In genomic region chr19:37292998-37293939, GRCh38 we compare ENCODE assay signal across 7 cellular contexts.
A peak's percentile ranks its signal among the peaks of the same experiment; 100 is the strongest.
DNase-seq lines count a peak whose midpoint lies in the region; ATAC-seq and TF ChIP-seq lines count a peak whose summit lies in the region.
"Not testable (repeated sequence)": the region's sequence is repeated elsewhere in the genome, so short reads cannot be mapped to it uniquely, and the experiment has no call there.

No MANE protein-coding gene starts in this region.

- not testable (repeated sequence) for H3K27me3 ChIP-seq in adrenal gland; mesenchymal stem cell (ENCODE audit: control insufficient read depth in 1 of 2, insufficient read depth in 1 of 2, low read length in 2 of 2)

- TF ChIP-seq POLR2A in adrenal gland (IDR thresholded peaks at IDR 0.05), result not testable (repeated sequence)

- not testable (repeated sequence) for H3K18ac ChIP-seq in mesenchymal stem cell (ENCODE audit: low read depth in 1 of 2, low read length in 2 of 2)

- 91 to 95% (median 95%) methylated on average over 45 to 60 of the region's 63 CpGs for WGBS in adrenal gland, 4 donors
- WGBS in mesenchymal stem cell, result 92% methylated on average over 42 of the region's 63 CpGs

- not testable (repeated sequence) for H3K4me1 ChIP-seq in adrenal gland (replicated peaks in 1 of 2); mesenchymal stem cell (ENCODE audit: control insufficient read depth, insufficient read depth, low read depth, low read length)

- ATAC-seq in WTC11; left cardiac atrium; sciatic nerve; stimulated activated naive B cell treated with anti-CD40 and anti-IgM and Interleukin-4, amounts not matched to agents 10 μg/mL and 1 μg/mL and 100 μg/mL, for 72 hours (replicated peaks): not testable (repeated sequence)

- POLR2A ChIA-PET in WTC11 (lab: Charles Lee), result not testable (repeated sequence)

- peaks cover 0 to 12% (median 0%) of the 10 kb centered on the region in 3 donors for H3K9me3 ChIP-seq in adrenal gland (replicated peaks in 1 of 3)
- H3K9me3 ChIP-seq in mesenchymal stem cell (ENCODE audit: control insufficient read depth, low read length), result not testable (repeated sequence)

- H3K4me1 Mint-ChIP-seq in WTC11; stimulated activated naive B cell treated with anti-CD40 and anti-IgM and Interleukin-4, amounts not matched to agents 10 μg/mL and 1 μg/mL and 100 μg/mL, for 72 hours: not testable (repeated sequence)

- H2BK5ac ChIP-seq in mesenchymal stem cell (ENCODE audit: low read depth, low read length, poor library complexity, severe bottlenecking), result not testable (repeated sequence)

- intact Hi-C loops in adrenal gland (cut with DNase I); left cardiac atrium (cut with DNase I); sciatic nerve (cut with DNase I): not testable (repeated sequence)

- peak; percentile 67 for DNase-seq in WTC11 (ENCODE audit: low spot score)
- DNase-seq in activated T-cell treated with anti-CD3 and anti-CD28 coated beads for 24 hours (ENCODE audit: low read depth), result peak; percentile 39
- DNase-seq in adrenal gland, result peak in 5 of 7 donors; percentile 22 to 84 (median 42)
- DNase-seq in left cardiac atrium, result peak; percentile 52
- not testable (repeated sequence) for DNase-seq in mesenchymal stem cell
- peak; percentile 87 for DNase-seq in sciatic nerve (ENCODE audit: low spot score)
- peak; percentile 59 for DNase-seq in stimulated activated naive B cell treated with anti-CD40 and anti-IgM and Interleukin-4, amounts not matched to agents 10 μg/mL and 1 μg/mL and 100 μg/mL, for 72 hours

- H3K4me2 ChIP-seq in mesenchymal stem cell (ENCODE audit: low read length, poor library complexity, severe bottlenecking), result not testable (repeated sequence)

- not testable (repeated sequence) for H2BK120ac ChIP-seq in mesenchymal stem cell (ENCODE audit: low read depth, low read length)

- H3K27ac ChIP-seq in adrenal gland; mesenchymal stem cell (ENCODE audit: low read length, poor library complexity, severe bottlenecking): not testable (repeated sequence)

- H3K9ac ChIP-seq in mesenchymal stem cell (ENCODE audit: low read length), result not testable (repeated sequence)

- H3K4ac ChIP-seq in mesenchymal stem cell (ENCODE audit: low read depth in 1 of 2, low read length in 2 of 2), result not testable (repeated sequence)

- H3K36me3 ChIP-seq in adrenal gland (replicated peaks in 1 of 2); mesenchymal stem cell (ENCODE audit: control insufficient read depth in 1 of 2, insufficient read depth in 2 of 2, low read depth in 1 of 2, low read length in 2 of 2): not testable (repeated sequence)

- H3K27ac Mint-ChIP-seq in WTC11, result 0 out of 2 replicates have a peak overlapping the region, but pooled peaks have one; percentile 28
- peak overlapping the region; percentile 28 for H3K27ac Mint-ChIP-seq in stimulated activated naive B cell treated with anti-CD40 and anti-IgM and Interleukin-4, amounts not matched to agents 10 μg/mL and 1 μg/mL and 100 μg/mL, for 72 hours

- H3K4me3 ChIP-seq in adrenal gland; mesenchymal stem cell (ENCODE audit: insufficient read depth in 1 of 2, low read depth in 1 of 2, low read length in 2 of 2): not testable (repeated sequence)

- not testable (repeated sequence) for H3K23ac ChIP-seq in mesenchymal stem cell (ENCODE audit: low read length in 2 of 2)

- H2AK5ac ChIP-seq in mesenchymal stem cell (ENCODE audit: low read length, severe bottlenecking), result not testable (repeated sequence)

- H3K36me3 Mint-ChIP-seq in WTC11; stimulated activated naive B cell treated with anti-CD40 and anti-IgM and Interleukin-4, amounts not matched to agents 10 μg/mL and 1 μg/mL and 100 μg/mL, for 72 hours: not testable (repeated sequence)

- not testable (repeated sequence) for H2BK15ac ChIP-seq in mesenchymal stem cell (ENCODE audit: low read depth, poor library complexity, severe bottlenecking)

- H2AFZ ChIP-seq in mesenchymal stem cell (ENCODE audit: low read depth, low read length), result not testable (repeated sequence)

- CTCF ChIA-PET in WTC11 (lab: Charles Lee), result not testable (repeated sequence)

- H3K27me3 Mint-ChIP-seq in WTC11 (ENCODE audit: low read depth); stimulated activated naive B cell treated with anti-CD40 and anti-IgM and Interleukin-4, amounts not matched to agents 10 μg/mL and 1 μg/mL and 100 μg/mL, for 72 hours: not testable (repeated sequence)

- H3K4me3 Mint-ChIP-seq in WTC11, result not testable (repeated sequence)
- peak overlapping the region in 1 of 2 donors; percentile 37 for H3K4me3 Mint-ChIP-seq in stimulated activated naive B cell treated with anti-CD40 and anti-IgM and Interleukin-4, amounts not matched to agents 10 μg/mL and 1 μg/mL and 100 μg/mL, for 72 hours

- not testable (repeated sequence) for H3K79me1 ChIP-seq in mesenchymal stem cell (replicated peaks; ENCODE audit: low read length, poor library complexity, severe bottlenecking)

- not testable (repeated sequence) for TF ChIP-seq CTCF in WTC11 (IDR thresholded peaks at IDR 0.05); adrenal gland (IDR thresholded peaks at IDR 0.05)

- H2BK12ac ChIP-seq in mesenchymal stem cell (ENCODE audit: low read length in 2 of 2), result not testable (repeated sequence)

- not testable (repeated sequence) for H4K8ac ChIP-seq in mesenchymal stem cell (ENCODE audit: low read length)

- not testable (repeated sequence) for H3K14ac ChIP-seq in mesenchymal stem cell (ENCODE audit: low read length in 2 of 2)

- peak overlapping the region; percentile 64 for H4K91ac ChIP-seq in mesenchymal stem cell (ENCODE audit: low read length)

- H3K9me3 Mint-ChIP-seq in WTC11; stimulated activated naive B cell treated with anti-CD40 and anti-IgM and Interleukin-4, amounts not matched to agents 10 μg/mL and 1 μg/mL and 100 μg/mL, for 72 hours: not testable (repeated sequence)
